12 cellular contexts compared by ENCODE assay signal in genomic region chr15:75149911-75150709, GRCh38. TPM values are rescaled to one million over a fixed set of nuclear protein-coding genes. Genes with fewer than 3 reads are reported as not detected.
DNase-seq lines count a peak whose midpoint lies in the region; ATAC-seq and TF ChIP-seq lines count a peak whose summit lies in the region.
"Had no signal": no experiment of that assay in that cellular context is flagged by ENCODE, and none has a peak within 500 bp of the region (broad histone marks: within the 10 kb centered on the region; RNA-seq: fewer than 3 reads in every experiment).

No MANE protein-coding gene starts in this region.

- peak; percentile 22 for DNase-seq in activated CD4-positive, alpha-beta T cell treated with anti-CD3 and anti-CD28 coated beads for 36 hours
- no peak for DNase-seq in activated CD4-positive, alpha-beta T cell treated with anti-CD3 and anti-CD28 coated beads, Interleukin-2, amount 50 U/mL, for 4 hours
- peak; percentile 92 for DNase-seq in NB4 (ENCODE audit: low read depth)
- DNase-seq in osteoblast (ENCODE audit: insufficient read length, low spot score, missing footprints): peak; percentile 87
- no peak for DNase-seq in COR-L47 (lab: John Stamatoyannopoulos, UW)
- DNase-seq in hypothalamus (lab: John Stamatoyannopoulos, UW): no peak
- DNase-seq: ACHN; activated effector memory CD4-positive, alpha-beta T cell treated with Interleukin-2 at 50 U/mL for 16 hours; Kasumi-1; T-helper 9 cell had no signal

- intact Hi-C loops in activated CD4-positive, alpha-beta T cell treated with anti-CD3 and anti-CD28 coated beads for 36 hours (cut with DNase I, micrococcal nuclease): no loop called here
- intact Hi-C loops in dendritic cell treated with granulocyte-macrophage colony-stimulating factor and Interleukin-4, amounts not matched to agents 40 ng/mL and 50 ng/mL, for 4 days (cut with micrococcal nuclease): loop anchor here (5.0 kb wide), 2 partner anchors 38 to 47 kb away; no protein-coding TSS in a partner anchor

- no peaks in the 10 kb centered on the region for H3K36me3 ChIP-seq in osteoblast (ENCODE audit: insufficient read depth, low read length)

- H4K20me1 ChIP-seq in osteoblast (ENCODE audit: insufficient read depth, low read length): no peaks in the 10 kb centered on the region

- no peak overlapping the region for H3K27ac Mint-ChIP-seq in activated CD4-positive, alpha-beta T cell treated with anti-CD3 and anti-CD28 coated beads for 36 hours
- peak overlapping the region; percentile 86 for H3K27ac Mint-ChIP-seq in dendritic cell treated with granulocyte-macrophage colony-stimulating factor and Interleukin-4, amounts not matched to agents 40 ng/mL and 50 ng/mL, for 4 days

- H3K36me3 Mint-ChIP-seq in activated CD4-positive, alpha-beta T cell treated with anti-CD3 and anti-CD28 coated beads for 36 hours (ENCODE audit: low read depth): no peaks in the 10 kb centered on the region
- H3K36me3 Mint-ChIP-seq in dendritic cell treated with granulocyte-macrophage colony-stimulating factor and Interleukin-4, amounts not matched to agents 40 ng/mL and 50 ng/mL, for 4 days (ENCODE audit: low read depth): peaks cover 8% of the 10 kb centered on the region

- H3K9me3 ChIP-seq in osteoblast (ENCODE audit: low read depth, low read length): no peaks in the 10 kb centered on the region

- H3K4me1 ChIP-seq in osteoblast (ENCODE audit: insufficient read depth, low read length): peaks cover 3% of the 10 kb centered on the region

- peak overlapping the region; percentile 34 for H3K27ac ChIP-seq in osteoblast (ENCODE audit: low read depth, low read length)

- CTCF ChIA-PET in activated CD4-positive, alpha-beta T cell treated with anti-CD3 and anti-CD28 coated beads for 36 hours (lab: Charles Lee): interaction anchor here (0.6 kb wide), 1 partner anchor 522 kb away, joined by 3 read pairs; no protein-coding TSS in a partner anchor

- peaks cover 12% of the 10 kb centered on the region for H3K4me1 Mint-ChIP-seq in activated CD4-positive, alpha-beta T cell treated with anti-CD3 and anti-CD28 coated beads for 36 hours
- H3K4me1 Mint-ChIP-seq in dendritic cell treated with granulocyte-macrophage colony-stimulating factor and Interleukin-4, amounts not matched to agents 40 ng/mL and 50 ng/mL, for 4 days (ENCODE audit: low read depth): peaks cover 55% of the 10 kb centered on the region

- no peaks in the 10 kb centered on the region for H3K27me3 ChIP-seq in osteoblast (ENCODE audit: insufficient read depth, low read length)

- TF ChIP-seq POLR2A in NB4 (IDR thresholded peaks at IDR 0.05; ENCODE audit: extremely low read depth, insufficient read length): no peak

- peak; percentile 64 for ATAC-seq in activated CD4-positive, alpha-beta T cell treated with anti-CD3 and anti-CD28 coated beads for 36 hours
- ATAC-seq in HG02840 (IDR thresholded peaks at IDR 0.05; ENCODE audit: low FRiP score, unreplicated experiment): no peak

- no peak overlapping the region for H3K4me3 Mint-ChIP-seq in activated CD4-positive, alpha-beta T cell treated with anti-CD3 and anti-CD28 coated beads for 36 hours
- no peak overlapping the region for H3K4me3 Mint-ChIP-seq in dendritic cell treated with granulocyte-macrophage colony-stimulating factor and Interleukin-4, amounts not matched to agents 40 ng/mL and 50 ng/mL, for 4 days

- H3K4me3 ChIP-seq in NB4 (ENCODE audit: low read depth, low read length) (no peak overlapping the region), osteoblast (ENCODE audit: insufficient read depth, low read length) (no peak overlapping the region)

- peak overlapping the region; percentile 58 for H3K4me2 ChIP-seq in osteoblast (ENCODE audit: insufficient read depth, low read length)

- POLR2A ChIA-PET in activated CD4-positive, alpha-beta T cell treated with anti-CD3 and anti-CD28 coated beads for 36 hours (lab: Charles Lee): no interaction called here

- peak overlapping the region; percentile 42 for H2AFZ ChIP-seq in osteoblast (ENCODE audit: low read length)

- no peaks in the 10 kb centered on the region for H3K79me2 ChIP-seq in osteoblast (ENCODE audit: insufficient read depth, low read length)

- TF ChIP-seq CTCF in NB4 (IDR thresholded peaks at IDR 0.05; ENCODE audit: low read depth, low read length): no peak
- TF ChIP-seq CTCF in osteoblast (IDR thresholded peaks at IDR 0.05; ENCODE audit: extremely low read depth, low read depth, low read length): no peak

- H3K27me3 Mint-ChIP-seq in activated CD4-positive, alpha-beta T cell treated with anti-CD3 and anti-CD28 coated beads for 36 hours: peaks cover 2% of the 10 kb centered on the region
- no peaks in the 10 kb centered on the region for H3K27me3 Mint-ChIP-seq in dendritic cell treated with granulocyte-macrophage colony-stimulating factor and Interleukin-4, amounts not matched to agents 40 ng/mL and 50 ng/mL, for 4 days

- peaks cover 2% of the 10 kb centered on the region for H3K9me3 Mint-ChIP-seq in activated CD4-positive, alpha-beta T cell treated with anti-CD3 and anti-CD28 coated beads for 36 hours (ENCODE audit: low read depth)
- H3K9me3 Mint-ChIP-seq in dendritic cell treated with granulocyte-macrophage colony-stimulating factor and Interleukin-4, amounts not matched to agents 40 ng/mL and 50 ng/mL, for 4 days: no peaks in the 10 kb centered on the region

RNA-seq across cellular contexts. Expression of gene C15orf39, which starts 51.6 kb away (rescaled TPM):
- total RNA-seq in activated CD4-positive, alpha-beta T cell treated with anti-CD3 and anti-CD28 coated beads for 36 hours: 10 to 100 TPM; 18.6 to 25.1 TPM
- total RNA-seq in osteoblast: 4.7 and 6.5 TPM in 2 replicates

Comparison
In these comparisons a context has a peak if more than half of its experiments do, and no peak if none do; other contexts are left out.
1. DNase-seq: peak in activated CD4-positive, alpha-beta T cell treated with anti-CD3 and anti-CD28 coated beads for 36 hours (single experiment), NB4 (single experiment) and osteoblast (single experiment); none in activated CD4-positive, alpha-beta T cell treated with anti-CD3 and anti-CD28 coated beads, Interleukin-2, amount 50 U/mL, for 4 hours (0 of 2), COR-L47 (single experiment) and hypothalamus (0 of 51).